In the genomic region with DNA sequence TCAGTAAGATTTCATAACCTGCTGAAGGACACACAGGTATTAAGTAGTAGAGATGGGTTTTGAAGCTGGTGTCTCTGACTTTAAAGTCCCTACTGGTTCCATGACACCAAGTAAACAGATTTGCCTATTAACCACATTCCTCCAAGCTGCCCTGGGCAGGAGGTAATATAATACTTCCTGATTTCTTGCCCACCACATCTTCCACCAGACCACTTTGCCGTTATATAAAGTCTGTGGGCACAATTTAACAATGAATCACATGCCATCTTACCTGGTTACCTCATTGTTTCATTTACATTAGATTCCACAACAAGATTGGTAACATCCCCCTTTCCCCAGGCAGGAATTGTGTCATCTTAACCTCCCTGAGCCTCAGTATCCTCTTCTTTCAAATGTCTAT, we compare ENCODE assay signal across 15 cellular contexts. TPM values are rescaled to one million over a fixed set of nuclear protein-coding genes. Genes with fewer than 3 reads are reported as not detected.
A peak's percentile ranks its signal among the peaks of the same experiment; 100 is the strongest.
DNase-seq lines count a peak whose midpoint lies in the region; ATAC-seq and TF ChIP-seq lines count a peak whose summit lies in the region.
"Had no signal": no experiment of that assay in that cellular context is flagged by ENCODE, and none has a peak within 500 bp of the region (broad histone marks: within the 10 kb centered on the region; RNA-seq: fewer than 3 reads in every experiment).

No MANE protein-coding gene starts in this region.

- no peaks in the 10 kb centered on the region for H3K9me2 ChIP-seq in Loucy (replicated peaks; ENCODE audit: low read depth, low read length)
- H3K9me2 ChIP-seq in neural cell (ENCODE audit: insufficient read depth, low read length), result no peaks in the 10 kb centered on the region

- H3K4me3 ChIP-seq in Loucy (ENCODE audit: low read length, poor library complexity, severe bottlenecking), result peak overlapping the region; percentile 91
- H3K4me3 ChIP-seq in neural cell (ENCODE audit: low read length), result peak overlapping the region; percentile 67

- intact Hi-C loops in Right ventricle myocardium inferior (cut with DNase I), result loop anchor here (2.0 kb wide), 1 partner anchor 21 kb away; no protein-coding TSS in a partner anchor

- ATAC-seq in HG03521 (IDR thresholded peaks at IDR 0.05; ENCODE audit: unreplicated experiment) (no peak), Right ventricle myocardium inferior (no peak)

- H3K79me2 ChIP-seq in Loucy (ENCODE audit: insufficient read depth, low read length) (no peaks in the 10 kb centered on the region), neural cell (replicated peaks; ENCODE audit: insufficient read depth, low read length) (no peaks in the 10 kb centered on the region)

- H3K9ac ChIP-seq in Loucy (ENCODE audit: low read depth, low read length, poor library complexity, severe bottlenecking) (peak overlapping the region; percentile 79), neural cell (ENCODE audit: low read length) (peak overlapping the region; percentile 82)

- no peak for TF ChIP-seq RAD21 in neural cell (conservative IDR thresholded peaks at IDR 0.05)

- peak overlapping the region; percentile 82 for H2AFZ ChIP-seq in Loucy (ENCODE audit: low read length)
- H2AFZ ChIP-seq in neural cell (ENCODE audit: low read depth, low read length), result peak overlapping the region; percentile 43

- no peaks in the 10 kb centered on the region for H4K20me1 ChIP-seq in Loucy (ENCODE audit: insufficient read depth, low read length, poor library complexity, severe bottlenecking)
- no peaks in the 10 kb centered on the region for H4K20me1 ChIP-seq in neural cell (ENCODE audit: insufficient read depth)

- H3K27me3 ChIP-seq in Loucy (ENCODE audit: insufficient read depth, low read length, poor library complexity, severe bottlenecking) (no peaks in the 10 kb centered on the region), neural cell (ENCODE audit: insufficient read depth, low read depth, low read length) (no peaks in the 10 kb centered on the region)
- H3K27me3 ChIP-seq: heart right ventricle had no signal

- H3K27ac ChIP-seq in VCaP (peak overlapping the region; percentile 67), neural cell (ENCODE audit: low read length) (peak overlapping the region; percentile 92)

- no peaks in the 10 kb centered on the region for H3K36me3 ChIP-seq in Loucy (ENCODE audit: insufficient read depth, low read length)
- H3K36me3 ChIP-seq in neural cell (ENCODE audit: insufficient read depth, low read length), result no peaks in the 10 kb centered on the region

- H3F3A ChIP-seq in Loucy (ENCODE audit: low read depth), result no peaks in the 10 kb centered on the region; the same call in 1 of the 2 replicates
- H3F3A ChIP-seq in neural cell (ENCODE audit: insufficient read depth, low read length, poor library complexity, severe bottlenecking), result peaks cover 4% of the 10 kb centered on the region

- TF ChIP-seq EP300 in neural cell (conservative IDR thresholded peaks at IDR 0.05; ENCODE audit: poor library complexity, severe bottlenecking), result no peak

- H3K4me2 ChIP-seq in Loucy (ENCODE audit: low read depth, low read length, poor library complexity, severe bottlenecking) (peak overlapping the region; percentile 78), neural cell (ENCODE audit: low read length) (peak overlapping the region; percentile 26)

- H3K9me3 ChIP-seq in Loucy (ENCODE audit: insufficient read depth, low read depth, low read length), result no peaks in the 10 kb centered on the region
- H3K9me3 ChIP-seq in neural cell (ENCODE audit: low read length), result no peaks in the 10 kb centered on the region
- H3K9me3 ChIP-seq: heart right ventricle had no signal

- peaks cover 32% of the 10 kb centered on the region for H3K4me1 ChIP-seq in Loucy (ENCODE audit: insufficient read depth, low read length, poor library complexity, severe bottlenecking)

- TF ChIP-seq CTCF in Loucy (conservative IDR thresholded peaks at IDR 0.05; ENCODE audit: low read length) (no peak), VCaP (conservative IDR thresholded peaks at IDR 0.05) (no peak), neural cell (IDR thresholded peaks at IDR 0.05; ENCODE audit: poor library complexity, severe bottlenecking) (no peak)

- DNase-seq in GF-D8 (lab: John Stamatoyannopoulos, UW) (peak; percentile 78), occipital lobe (lab: John Stamatoyannopoulos, UW) (no peak), Right ventricle myocardium inferior (ENCODE audit: missing footprints) (no peak)
- DNase-seq: activated naive CD8-positive, alpha-beta T cell treated with anti-CD3 and anti-CD28 coated beads for 36 hours; Calu3; central memory CD4-positive, alpha-beta T cell; erythroblast; heart right ventricle; NCI-H1105; NCI-H2227 treated with DMSO at 0.1 percent for 48 hours; stimulated activated CD4-positive, alpha-beta T cell treated with anti-CD3 and anti-CD28 coated beads, Interleukin-12 subunit alpha, Interleukin-12 subunit beta, amount 100 ng/mL, for 4 hours had no signal

TF ChIP-seq in neural cell, 6 proteins besides CTCF, POLR2A, EP300 and RAD21:
- TF ChIP-seq EZH2 (IDR thresholded peaks at IDR 0.05; ENCODE audit: borderline replicate concordance, insufficient read depth, low read length, poor library complexity, severe bottlenecking) (no peak), POLR2AphosphoS5 (IDR thresholded peaks at IDR 0.05) (no peak), SMC3 (conservative IDR thresholded peaks at IDR 0.05; ENCODE audit: poor library complexity) (no peak), TAF1 (IDR thresholded peaks at IDR 0.05; ENCODE audit: low read depth) (no peak), MXI1 (conservative IDR thresholded peaks at IDR 0.05; ENCODE audit: poor library complexity, severe bottlenecking) (no peak)
- TF ChIP-seq, protein P1, sequence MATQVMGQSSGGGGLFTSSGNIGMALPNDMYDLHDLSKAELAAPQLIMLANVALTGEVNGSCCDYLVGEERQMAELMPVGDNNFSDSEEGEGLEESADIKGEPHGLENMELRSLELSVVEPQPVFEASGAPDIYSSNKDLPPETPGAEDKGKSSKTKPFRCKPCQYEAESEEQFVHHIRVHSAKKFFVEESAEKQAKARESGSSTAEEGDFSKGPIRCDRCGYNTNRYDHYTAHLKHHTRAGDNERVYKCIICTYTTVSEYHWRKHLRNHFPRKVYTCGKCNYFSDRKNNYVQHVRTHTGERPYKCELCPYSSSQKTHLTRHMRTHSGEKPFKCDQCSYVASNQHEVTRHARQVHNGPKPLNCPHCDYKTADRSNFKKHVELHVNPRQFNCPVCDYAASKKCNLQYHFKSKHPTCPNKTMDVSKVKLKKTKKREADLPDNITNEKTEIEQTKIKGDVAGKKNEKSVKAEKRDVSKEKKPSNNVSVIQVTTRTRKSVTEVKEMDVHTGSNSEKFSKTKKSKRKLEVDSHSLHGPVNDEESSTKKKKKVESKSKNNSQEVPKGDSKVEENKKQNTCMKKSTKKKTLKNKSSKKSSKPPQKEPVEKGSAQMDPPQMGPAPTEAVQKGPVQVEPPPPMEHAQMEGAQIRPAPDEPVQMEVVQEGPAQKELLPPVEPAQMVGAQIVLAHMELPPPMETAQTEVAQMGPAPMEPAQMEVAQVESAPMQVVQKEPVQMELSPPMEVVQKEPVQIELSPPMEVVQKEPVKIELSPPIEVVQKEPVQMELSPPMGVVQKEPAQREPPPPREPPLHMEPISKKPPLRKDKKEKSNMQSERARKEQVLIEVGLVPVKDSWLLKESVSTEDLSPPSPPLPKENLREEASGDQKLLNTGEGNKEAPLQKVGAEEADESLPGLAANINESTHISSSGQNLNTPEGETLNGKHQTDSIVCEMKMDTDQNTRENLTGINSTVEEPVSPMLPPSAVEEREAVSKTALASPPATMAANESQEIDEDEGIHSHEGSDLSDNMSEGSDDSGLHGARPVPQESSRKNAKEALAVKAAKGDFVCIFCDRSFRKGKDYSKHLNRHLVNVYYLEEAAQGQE (IDR thresholded peaks at IDR 0.05; ENCODE audit: borderline replicate concordance), result no peak

RNA-seq across cellular contexts. Expression of a gene that starts 0.9 kb away (rescaled TPM):
- polyA plus RNA-seq in neural cell, result 13.6 and 20.5 TPM in 2 replicates
- 12.7 and 18.9 TPM in 2 replicates for polyA minus RNA-seq in neural cell
- total RNA-seq in occipital lobe (7.6 TPM), Right ventricle myocardium inferior (9.4 TPM)

RNA-seq across cellular contexts. Expression of a gene that starts 10.7 kb away (rescaled TPM):
- 193 and 228 TPM in 2 replicates for polyA plus RNA-seq in neural cell
- polyA minus RNA-seq in neural cell, result 157 and 175 TPM in 2 replicates
- total RNA-seq in occipital lobe (137 TPM), Right ventricle myocardium inferior (10.2 TPM)

RNA-seq across cellular contexts. Expression of a gene that starts 24.0 kb away (rescaled TPM):
- polyA plus RNA-seq in neural cell, result 9.2 and 13.7 TPM in 2 replicates
- polyA minus RNA-seq in neural cell, result 17.5 and 27.1 TPM in 2 replicates
- total RNA-seq in occipital lobe (9.2 TPM), Right ventricle myocardium inferior (78.9 TPM)

RNA-seq across cellular contexts. Expression of a gene that starts 30.6 kb away (rescaled TPM):
- 12.8 and 14.2 TPM in 2 replicates for polyA plus RNA-seq in neural cell
- 5.8 and 6.0 TPM in 2 replicates for polyA minus RNA-seq in neural cell
- total RNA-seq in occipital lobe (2.8 TPM), Right ventricle myocardium inferior (3.0 TPM)

RNA-seq across cellular contexts. Expression of a gene that starts 36.4 kb away (rescaled TPM):
- 288 and 292 TPM in 2 replicates for polyA plus RNA-seq in neural cell
- 150 and 158 TPM in 2 replicates for polyA minus RNA-seq in neural cell
- 179 TPM for total RNA-seq in occipital lobe
- 832 TPM for total RNA-seq in Right ventricle myocardium inferior

Comparison
In these comparisons a context has a peak if more than half of its experiments do, and no peak if none do; other contexts are left out.
1. RNA of a gene that starts 10.7 kb away (total RNA-seq): 137 TPM in occipital lobe (single experiment); 10.2 TPM in Right ventricle myocardium inferior (single experiment); every median in the first group is over 10 times any median in the second.